Comparison of ENCODE assay signal across 20 cellular contexts in the genomic region with DNA sequence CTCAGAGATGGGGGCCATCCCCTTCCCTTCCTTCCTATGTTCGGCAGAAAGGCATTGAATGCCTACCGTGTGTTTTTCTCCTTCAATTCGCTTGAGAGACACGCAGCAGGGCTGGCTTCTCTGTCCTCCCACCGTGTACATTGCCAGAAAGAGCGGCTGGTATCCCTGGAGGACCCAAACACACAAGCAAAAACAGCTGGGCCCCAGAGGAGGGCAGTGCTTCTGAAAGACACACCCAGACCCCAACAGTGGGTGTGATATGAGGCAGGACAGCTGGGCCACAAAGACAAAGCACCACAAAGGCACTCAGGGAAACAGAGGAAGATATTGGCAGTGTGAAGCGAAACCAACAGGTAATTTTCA.
A peak's percentile ranks its signal among the peaks of the same experiment; 100 is the strongest.
DNase-seq lines count a peak whose midpoint lies in the region; ATAC-seq and TF ChIP-seq lines count a peak whose summit lies in the region.
"Had no signal": no experiment of that assay in that cellular context is flagged by ENCODE, and none has a peak within 500 bp of the region (broad histone marks: within the 10 kb centered on the region; RNA-seq: fewer than 3 reads in every experiment).

No MANE protein-coding gene starts in this region.

- no TSS peak for BruUV-seq in Caco-2 (replicated peaks; lab: Mats Ljungman, UMichigan)
- no TSS peak for BruUV-seq in PC-9 (replicated peaks; lab: Mats Ljungman, UMichigan)

- peak; percentile 48 for ATAC-seq in Right ventricle myocardium superior (ENCODE audit: poor library complexity)
- ATAC-seq in GM19351 (IDR thresholded peaks at IDR 0.05; ENCODE audit: unreplicated experiment) = no peak
- ATAC-seq in GM19463 (IDR thresholded peaks at IDR 0.05; ENCODE audit: unreplicated experiment) = no peak
- ATAC-seq: activated T-cell treated with anti-CD3 and anti-CD28 coated beads, Interleukin-2, amount 50 U/mL, for 72 hours; body of pancreas; T-helper 17 cell had no signal

- H3K36me3 ChIP-seq in Caco-2 (ENCODE audit: control insufficient read depth, insufficient read depth, low read length) (no peaks in the 10 kb centered on the region), PC-9 (ENCODE audit: low read depth) (no peaks in the 10 kb centered on the region)

- H3K27me3 Mint-ChIP-seq in Caco-2 (ENCODE audit: insufficient read depth, unreplicated experiment) = no peaks in the 10 kb centered on the region
- peaks cover 0 to 1% (median 0%) of the 10 kb centered on the region in 3 donors for H3K27me3 Mint-ChIP-seq in CD14-positive monocyte (ENCODE audit: low read depth in 3 of 3)
- H3K27me3 Mint-ChIP-seq in nephron progenitor cell (ENCODE audit: low read depth, poor library complexity) = peaks cover 4% of the 10 kb centered on the region
- H3K27me3 Mint-ChIP-seq: activated naive CD8-positive, alpha-beta T cell; CD4-positive, alpha-beta memory T cell; naive B cell; T-helper 17 cell had no signal

- H3K36me3 Mint-ChIP-seq in Caco-2 (ENCODE audit: insufficient read depth, unreplicated experiment) = peaks cover 55% of the 10 kb centered on the region
- peaks cover 37 to 67% of the 10 kb centered on the region in 2 donors for H3K36me3 Mint-ChIP-seq in CD14-positive monocyte
- H3K36me3 Mint-ChIP-seq in nephron progenitor cell (ENCODE audit: low read depth) = peaks cover 43% of the 10 kb centered on the region

- intact Hi-C loops in Caco-2 (cut with micrococcal nuclease; ENCODE audit: unreplicated experiment) (loop anchor here (1.0 kb wide), 1 partner anchor 55 kb away; no protein-coding TSS in a partner anchor), PC-9 (cut with micrococcal nuclease; ENCODE audit: unreplicated experiment) (loop anchor here (1.0 kb wide), 1 partner anchor 271 kb away; no protein-coding TSS in a partner anchor), Right ventricle myocardium superior (cut with DNase I) (loop anchor here (5.0 kb wide), 1 partner anchor 49 kb away; no protein-coding TSS in a partner anchor), CD14-positive monocyte (cut with micrococcal nuclease) (no loop called here)

- no peak for TF ChIP-seq CTCF in Caco-2 (IDR thresholded peaks at IDR 0.05; ENCODE audit: insufficient read depth in 1 of 2, low read depth in 1 of 2, low read length in 1 of 2, severe bottlenecking in 1 of 2, unreplicated experiment in 1 of 2)
- TF ChIP-seq CTCF in PC-9 (conservative IDR thresholded peaks at IDR 0.05) = no peak
- no peak for TF ChIP-seq CTCF in CD14-positive monocyte (IDR thresholded peaks at IDR 0.05)
- TF ChIP-seq CTCF in nephron progenitor cell (IDR thresholded peaks at IDR 0.05) = no peak

- H3K4me3 Mint-ChIP-seq in Caco-2 (ENCODE audit: unreplicated experiment) = no peak overlapping the region
- H3K4me3 Mint-ChIP-seq in CD14-positive monocyte = no peak overlapping the region
- H3K4me3 Mint-ChIP-seq in nephron progenitor cell = no peak overlapping the region
- H3K4me3 Mint-ChIP-seq: activated naive CD8-positive, alpha-beta T cell; activated T-cell treated with anti-CD3 and anti-CD28 coated beads, Interleukin-2, amount 50 U/mL, for 72 hours; CD4-positive, alpha-beta memory T cell; HFFc6; naive B cell; T-helper 17 cell had no signal

- H3K4me1 Mint-ChIP-seq in Caco-2 (ENCODE audit: low read depth, unreplicated experiment) (peaks cover 35% of the 10 kb centered on the region), CD14-positive monocyte (peaks cover 2% of the 10 kb centered on the region), nephron progenitor cell (peaks cover 32% of the 10 kb centered on the region)

- H3K4me3 ChIP-seq in Caco-2 (ENCODE audit: low read depth, low read length) = no peak overlapping the region
- peak overlapping the region; percentile 30; the same call in 1 of the 2 replicates for H3K4me3 ChIP-seq in PC-9
- H3K4me3 ChIP-seq: body of pancreas, SJCRH30 had no signal

- no peaks in the 10 kb centered on the region for H3K9me2 ChIP-seq in PC-9 (ENCODE audit: insufficient read depth)

- H3K4me2 ChIP-seq in PC-9 = peak overlapping the region; percentile 79

- H3K9me3 Mint-ChIP-seq in Caco-2 (ENCODE audit: unreplicated experiment) = no peaks in the 10 kb centered on the region
- peaks cover 0 to 2% (median 0%) of the 10 kb centered on the region in 7 donors for H3K9me3 Mint-ChIP-seq in CD14-positive monocyte
- H3K9me3 Mint-ChIP-seq in nephron progenitor cell = no peaks in the 10 kb centered on the region
- H3K9me3 Mint-ChIP-seq: activated T-cell treated with anti-CD3 and anti-CD28 coated beads, Interleukin-2, amount 50 U/mL, for 72 hours; CD4-positive, alpha-beta memory T cell; HFFc6; naive B cell had no signal

- peak overlapping the region; percentile 99 for H3K27ac ChIP-seq in PC-9
- H3K27ac ChIP-seq: body of pancreas, SJCRH30 had no signal

- H4K20me1 ChIP-seq in PC-9 (ENCODE audit: insufficient read depth) = no peaks in the 10 kb centered on the region

- no peaks in the 10 kb centered on the region for H3K27me3 ChIP-seq in Caco-2 (replicated peaks; ENCODE audit: control insufficient read depth, insufficient read depth, low read length)
- H3K27me3 ChIP-seq in PC-9 (ENCODE audit: insufficient read depth, low read depth) = no peaks in the 10 kb centered on the region
- H3K27me3 ChIP-seq: body of pancreas, SJCRH30 had no signal

- H2AFZ ChIP-seq in PC-9 = peak overlapping the region; percentile 60; the same call in 1 of the 2 replicates

- CTCF ChIA-PET in Caco-2 (lab: Charles Lee) (interaction anchor here (0.6 kb wide), 1 partner anchor 487 kb away, joined by 3 read pairs; no protein-coding TSS in a partner anchor), PC-9 (lab: Charles Lee) (interaction anchor here (0.6 kb wide), 1 partner anchor 106 kb away, joined by 5 read pairs; no protein-coding TSS in a partner anchor)

- no peaks in the 10 kb centered on the region for H3K79me2 ChIP-seq in PC-9 (ENCODE audit: low read depth)

- H3K4me1 ChIP-seq in Caco-2 = peaks cover 27% of the 10 kb centered on the region
- peaks cover 41% of the 10 kb centered on the region for H3K4me1 ChIP-seq in PC-9 (replicated peaks; ENCODE audit: insufficient read depth)
- H3K4me1 ChIP-seq: body of pancreas, SJCRH30 had no signal

- H3F3A ChIP-seq in PC-9 (ENCODE audit: insufficient read depth, low read depth) = peaks cover 41% of the 10 kb centered on the region

- POLR2A ChIA-PET in Caco-2 (lab: Charles Lee) (interaction anchor here (0.5 kb wide), 1 partner anchor 313 kb away, joined by 4 read pairs; no protein-coding TSS in a partner anchor), PC-9 (lab: Charles Lee; ENCODE audit: unreplicated experiment) (interaction anchor here (0.5 to 1.2 kb wide), 7 partner anchors 89 to 713 kb away, joined by 4 to 9 read pairs (median 6); partner anchors contain the start of gene CUX1)

- H3K9me3 ChIP-seq in Caco-2 = no peaks in the 10 kb centered on the region
- H3K9me3 ChIP-seq in PC-9 (ENCODE audit: insufficient read depth, low read depth) = no peaks in the 10 kb centered on the region
- H3K9me3 ChIP-seq: body of pancreas, SJCRH30 had no signal

- DNase-seq in Caco-2 (no peak), PC-9 (no peak), Right ventricle myocardium superior (no peak), myocyte (ENCODE audit: low read depth) (peak; percentile 79), CD14-positive monocyte (ENCODE audit: low spot score) (no peak), nephron progenitor cell (no peak)
- DNase-seq: activated CD4-positive, CD25-positive, alpha-beta regulatory T cell; activated T-cell treated with anti-CD3 and anti-CD28 coated beads, Interleukin-2, amount 50 U/mL, for 72 hours; body of pancreas; CD4-positive, alpha-beta memory T cell; HFFc6; naive B cell; NCI-H187; NCI-H524 treated with DMSO at 0.1 percent for 48 hours; SJCRH30; stimulated activated naive CD4-positive, alpha-beta T cell treated with Interleukin-2 at 50 U/mL for 16 hours; T-helper 17 cell had no signal

- peak overlapping the region; percentile 98 for H3K27ac Mint-ChIP-seq in Caco-2 (ENCODE audit: unreplicated experiment)
- peak overlapping the region in 2 of 7 donors; percentile 35 to 47 for H3K27ac Mint-ChIP-seq in CD14-positive monocyte
- no peak overlapping the region for H3K27ac Mint-ChIP-seq in nephron progenitor cell
- H3K27ac Mint-ChIP-seq: activated naive CD8-positive, alpha-beta T cell; activated T-cell treated with anti-CD3 and anti-CD28 coated beads, Interleukin-2, amount 50 U/mL, for 72 hours; HFFc6; T-helper 17 cell had no signal

Comparison
In these comparisons a context has a peak if more than half of its experiments do, and no peak if none do; other contexts are left out.
1. intact Hi-C loops: an anchor here in Caco-2 (1.0 kb wide), PC-9 (1.0 kb wide) and Right ventricle myocardium superior (5.0 kb wide); none called in CD14-positive monocyte.